22 cellular contexts compared by ENCODE assay signal in genomic region chr4:80931645-80932215, GRCh38.
DNase-seq lines count a peak whose midpoint lies in the region; ATAC-seq and TF ChIP-seq lines count a peak whose summit lies in the region.
"Had no signal": no experiment of that assay in that cellular context is flagged by ENCODE, and none has a peak within 500 bp of the region (broad histone marks: within the 10 kb centered on the region; RNA-seq: fewer than 3 reads in every experiment).

No MANE protein-coding gene starts in this region.

- peak overlapping the region; percentile 51 for H2AFZ ChIP-seq in Loucy (ENCODE audit: low read length)

- no peaks in the 10 kb centered on the region for H3K79me2 ChIP-seq in Loucy (ENCODE audit: insufficient read depth, low read length)

- intact Hi-C loops in vagina (cut with DNase I): no loop called here

- H3K4me1 ChIP-seq in Loucy (ENCODE audit: insufficient read depth, low read length, poor library complexity, severe bottlenecking): no peaks in the 10 kb centered on the region
- H3K4me1 ChIP-seq in vagina: no peaks in the 10 kb centered on the region
- H3K4me1 ChIP-seq: HAP-1 had no signal

- H3K4me3 ChIP-seq in AG10803 (ENCODE audit: low read length): no peak overlapping the region
- H3K4me3 ChIP-seq in Loucy (ENCODE audit: low read length, poor library complexity, severe bottlenecking): no peak overlapping the region
- no peak overlapping the region for H3K4me3 ChIP-seq in vagina
- H3K4me3 ChIP-seq: HAP-1 had no signal

- no peak for TF ChIP-seq POLR2A in vagina (IDR thresholded peaks at IDR 0.05)

- H3K9me2 ChIP-seq in Loucy (replicated peaks; ENCODE audit: low read depth, low read length): no peaks in the 10 kb centered on the region

- H3K9me3 ChIP-seq in Loucy (ENCODE audit: insufficient read depth, low read depth, low read length) (no peaks in the 10 kb centered on the region), vagina (no peaks in the 10 kb centered on the region)
- H3K9me3 ChIP-seq: HAP-1 had no signal

- TF ChIP-seq CTCF in AG10803 (conservative IDR thresholded peaks at IDR 0.05; ENCODE audit: low read length): no peak
- TF ChIP-seq CTCF in Loucy (conservative IDR thresholded peaks at IDR 0.05; ENCODE audit: low read length): no peak
- TF ChIP-seq CTCF in vagina (IDR thresholded peaks at IDR 0.05): no peak

- no peaks in the 10 kb centered on the region for H3F3A ChIP-seq in Loucy (ENCODE audit: low read depth)

- DNase-seq in AG10803 (ENCODE audit: low read depth): peak; percentile 16
- DNase-seq in brain pericyte (ENCODE audit: low read depth, low spot score): peak; percentile 59
- DNase-seq in left lobe of liver (ENCODE audit: low spot score): no peak
- DNase-seq in vagina (ENCODE audit: extremely low spot score in 2 of 2): no peak
- DNase-seq in NCI-H226: no peak
- DNase-seq: 8988T; CD8-positive, alpha-beta memory T cell; GDM1; IMR-90; NCI-H1694 treated with DMSO at 0.1 percent for 48 hours; NCI-H2081 treated with DMSO at 0.1 percent for 48 hours; NCI-H2171 treated with DMSO at 0.1 percent for 48 hours; NCI-H446; NCI-H526; OCI-M1; Right ventricle myocardium superior had no signal

- H3K4me2 ChIP-seq in Loucy (ENCODE audit: low read depth, low read length, poor library complexity, severe bottlenecking): no peak overlapping the region
- H3K4me2 ChIP-seq: KMS-11 had no signal

- ATAC-seq in left lobe of liver (peak; percentile 73), HG03565 (IDR thresholded peaks at IDR 0.05; ENCODE audit: unreplicated experiment) (no peak), GM19328 (IDR thresholded peaks at IDR 0.05; ENCODE audit: unreplicated experiment) (no peak)

- no peaks in the 10 kb centered on the region for H4K20me1 ChIP-seq in Loucy (ENCODE audit: insufficient read depth, low read length, poor library complexity, severe bottlenecking)

- H3K9ac ChIP-seq in Loucy (ENCODE audit: low read depth, low read length, poor library complexity, severe bottlenecking): no peak overlapping the region
- H3K9ac ChIP-seq: KMS-11 had no signal

- no peak overlapping the region for H3K27ac ChIP-seq in vagina
- H3K27ac ChIP-seq: C4-2B, KMS-11 had no signal

- H3K27me3 ChIP-seq in Loucy (ENCODE audit: insufficient read depth, low read length, poor library complexity, severe bottlenecking) (no peaks in the 10 kb centered on the region), vagina (no peaks in the 10 kb centered on the region)

- H3K36me3 ChIP-seq in Loucy (ENCODE audit: insufficient read depth, low read length) (no peaks in the 10 kb centered on the region), vagina (no peaks in the 10 kb centered on the region)
- H3K36me3 ChIP-seq: HAP-1 had no signal

Comparison
In these comparisons a context has a peak if more than half of its experiments do, and no peak if none do; other contexts are left out.
1. DNase-seq: peak in AG10803 (single experiment) and brain pericyte (single experiment); none in left lobe of liver (single experiment), vagina (0 of 2) and NCI-H226 (single experiment).